Comparison of ENCODE assay signal across 8 cellular contexts in genomic region chr1:23370744-23371710, GRCh38. TPM values are rescaled to one million over a fixed set of nuclear protein-coding genes. Genes with fewer than 3 reads are reported as not detected.
DNase-seq lines count a peak whose midpoint lies in the region; ATAC-seq, FAIRE-seq and TF ChIP-seq lines count a peak whose summit lies in the region.

No MANE protein-coding gene starts in this region.

- 83% methylated on average over 12 of the region's 14 CpGs for WGBS in HepG2 (ENCODE audit: low lambda C conversion rate)

- H3K36me3 Mint-ChIP-seq in type B pancreatic cell: peaks cover 32% of the 10 kb centered on the region

- intact Hi-C loops in Right ventricle myocardium inferior (cut with DNase I): loop anchor here (2.0 kb wide), 1 partner anchor 24 kb away; no protein-coding TSS in a partner anchor
- intact Hi-C loops in HepG2 (cut with micrococcal nuclease; ENCODE audit: unreplicated experiment): no loop called here

- H3K9me3 ChIP-seq in cardiac muscle cell (ENCODE audit: low read depth): no peaks in the 10 kb centered on the region
- H3K9me3 ChIP-seq in HepG2 (ENCODE audit: low read length): no peaks in the 10 kb centered on the region

- peak overlapping the region; percentile 96; the same call in 1 of the 2 replicates for H3K9ac ChIP-seq in HepG2 (ENCODE audit: insufficient read depth, low read depth, low read length)

- POLR2A ChIA-PET in HepG2 (lab: Yijun Ruan, JAX): no interaction called here

- no peak for TF ChIP-seq CTCF in cardiac muscle cell (IDR thresholded peaks at IDR 0.05; ENCODE audit: low read depth, low read length)
- no peak for TF ChIP-seq CTCF in HepG2 (CRISPR knock-in tag; IDR thresholded peaks at IDR 0.05)
- TF ChIP-seq CTCF in type B pancreatic cell (conservative IDR thresholded peaks at IDR 0.05): peak; percentile 64

- no peak for TF ChIP-seq POLR2A in HepG2 (IDR thresholded peaks at IDR 0.05; ENCODE audit: insufficient read depth in 1 of 2, low read depth in 2 of 2, low read length in 2 of 2)

- no peaks in the 10 kb centered on the region for H4K20me1 ChIP-seq in HepG2 (ENCODE audit: insufficient read depth, low read length)

- peak overlapping the region; percentile 97 for H3K4me2 ChIP-seq in HepG2 (ENCODE audit: low read depth, low read length)

- H3K4me1 ChIP-seq in cardiac muscle cell (ENCODE audit: low read depth): peaks cover 34% of the 10 kb centered on the region
- peaks cover 53% of the 10 kb centered on the region for H3K4me1 ChIP-seq in HepG2 (ENCODE audit: insufficient read depth, low read length)

- H3K27ac ChIP-seq in cardiac muscle cell (peak overlapping the region; percentile 97), HepG2 (ENCODE audit: extremely low read length, insufficient read depth, low read length) (no peak overlapping the region)

- H3K4me3 ChIP-seq in cardiac muscle cell (peak overlapping the region; percentile 95), HepG2 (replicated peaks in 1 of 3; ENCODE audit: insufficient read depth in 1 of 3, low read depth in 2 of 3, low read length in 3 of 3) (no peak overlapping the region)

- TF ChIP-seq EP300 in HepG2 (IDR thresholded peaks at IDR 0.05; ENCODE audit: low read depth in 2 of 2, low read length in 2 of 2): no peak
- TF ChIP-seq EP300 in HepG2 (CRISPR knock-in tag; IDR thresholded peaks at IDR 0.05; ENCODE audit: borderline replicate concordance): no peak

- no peaks in the 10 kb centered on the region for H3K27me3 ChIP-seq in cardiac muscle cell
- no peaks in the 10 kb centered on the region; a peak in 1 of 5 replicates for H3K27me3 ChIP-seq in HepG2 (ENCODE audit: control insufficient read depth in 1 of 2, insufficient read depth in 2 of 2, low read length in 2 of 2)

- no peak overlapping the region for H2AFZ ChIP-seq in HepG2 (ENCODE audit: low read length)

- TF ChIP-seq RAD21 in HepG2 (CRISPR knock-in tag; IDR thresholded peaks at IDR 0.05): no peak

- peak; percentile 73 for DNase-seq in cardiac muscle cell (ENCODE audit: low read depth in 1 of 2, low spot score in 1 of 2)
- DNase-seq in Right ventricle myocardium inferior (ENCODE audit: missing footprints): no peak
- peak; percentile 81 for DNase-seq in astrocyte of the hippocampus (ENCODE audit: low read depth, low spot score)
- DNase-seq in HepG2 (ENCODE audit: low spot score): no peak
- no peak for DNase-seq in type B pancreatic cell (ENCODE audit: extremely low spot score, unreplicated experiment)
- DNase-seq in SKM-1 treated with dmso at 0.1 percent for 144 hours (lab: John Stamatoyannopoulos, UW; ENCODE audit: unreplicated experiment): no peak

- H3K9me3 Mint-ChIP-seq in type B pancreatic cell: no peaks in the 10 kb centered on the region

- no peaks in the 10 kb centered on the region for H3K27me3 Mint-ChIP-seq in type B pancreatic cell

- peaks cover 29% of the 10 kb centered on the region for H3K79me2 ChIP-seq in HepG2 (ENCODE audit: insufficient read depth, low read length)

- ATAC-seq in Right ventricle myocardium inferior (no peak), HepG2 (no peak), HG02610 (IDR thresholded peaks at IDR 0.05; ENCODE audit: unreplicated experiment) (no peak), HG03460 (IDR thresholded peaks at IDR 0.05; ENCODE audit: unreplicated experiment) (no peak)

- in situ Hi-C loops in HepG2 (cut with HindIII; ENCODE audit: extremely low pct_ligation_motif_present, low pct_unique_long_range_greater_than_20kb): no loop called here

- CTCF ChIA-PET in HepG2 (lab: Yijun Ruan, JAX; ENCODE audit: low intra/inter-chr PET ratio, low total read pairs): no interaction called here

- H3K4me1 Mint-ChIP-seq in type B pancreatic cell (ENCODE audit: unreplicated experiment): peaks cover 54% of the 10 kb centered on the region

- H3K4me3 Mint-ChIP-seq in type B pancreatic cell: peak overlapping the region; percentile 99

- H3K36me3 ChIP-seq in cardiac muscle cell (peaks cover 12% of the 10 kb centered on the region), HepG2 (replicated peaks in 1 of 2; ENCODE audit: control insufficient read depth in 1 of 2, insufficient read depth in 2 of 2, low read length in 2 of 2) (no peaks in the 10 kb centered on the region)

- FAIRE-seq in HepG2 (lab: Jason Lieb, UNC): no peak

- no TSS peak for BruUV-seq in HepG2 (replicated peaks; lab: Mats Ljungman, UMichigan)

- peak overlapping the region; percentile 99 for H3K27ac Mint-ChIP-seq in type B pancreatic cell

RNA-seq across cellular contexts. Expression of gene ZNF436, which starts 1.4 kb away (rescaled TPM):
- 46.3 and 52.1 TPM in 2 replicates for total RNA-seq in cardiac muscle cell
- polyA plus RNA-seq in cardiac muscle cell: 25.3 and 32.2 TPM in 2 replicates
- total RNA-seq in Right ventricle myocardium inferior: 13.4 TPM
- total RNA-seq in HepG2 (2016; rRNA removed; fragmentation: Illumina TruSeq; extraction: Trizol): 9.9 and 12.6 TPM in 2 replicates
- 1.2 and 1.3 TPM in 2 replicates for total RNA-seq in HepG2 (2016; cell fraction: cytosol; rRNA removed; fragmentation: Illumina TruSeq; extraction: Trizol; ENCODE audit: low read depth)
- total RNA-seq in HepG2 (2016; cell fraction: insoluble cytoplasmic fraction; rRNA removed; fragmentation: Illumina TruSeq; extraction: Trizol): 9.5 and 13.9 TPM in 2 replicates
- total RNA-seq in HepG2 (2016; cell fraction: membrane; rRNA removed; fragmentation: Illumina TruSeq; extraction: Trizol): 4.7 and 6.1 TPM in 2 replicates
- 7.1 and 8.3 TPM in 2 replicates for total RNA-seq in HepG2 (2016; cell fraction: nucleus; rRNA removed; fragmentation: Illumina TruSeq; extraction: Trizol)
- polyA plus RNA-seq in HepG2 (2011; rRNA removed): 4.3 TPM in 2 replicates
- polyA plus RNA-seq in HepG2 (2011; cell fraction: cytosol; rRNA removed): 2.0 and 3.3 TPM in 2 replicates
- polyA plus RNA-seq in HepG2 (2011; cell fraction: nucleus; rRNA removed): 7.0 and 8.6 TPM in 2 replicates
- polyA plus RNA-seq in HepG2 (2012): 3.6 and 3.9 TPM in 2 replicates
- 0.23 and 0.35 TPM in 2 replicates for polyA plus RNA-seq in HepG2 (2016; cell fraction: cytosol; fragmentation: Illumina TruSeq; extraction: Trizol; ENCODE audit: low read depth)
- 7.1 and 7.4 TPM in 2 replicates for polyA plus RNA-seq in HepG2 (2016; cell fraction: insoluble cytoplasmic fraction; fragmentation: Illumina TruSeq; extraction: Trizol; ENCODE audit: low read depth)
- polyA plus RNA-seq in HepG2 (2016; cell fraction: membrane; fragmentation: Illumina TruSeq; extraction: Trizol; ENCODE audit: low read depth): 1.3 and 1.4 TPM in 2 replicates
- 10.5 and 11.6 TPM in 2 replicates for polyA plus RNA-seq in HepG2 (2016; cell fraction: nucleus; fragmentation: Illumina TruSeq; extraction: Trizol; ENCODE audit: insufficient read depth, low read depth)
- 6.0 and 6.3 TPM in 2 replicates for polyA minus RNA-seq in HepG2 (2011; rRNA and poly(A)+ RNA removed; ENCODE audit: low replicate concordance)
- 4.3 and 6.0 TPM in 2 replicates for polyA minus RNA-seq in HepG2 (2011; cell fraction: cytosol; rRNA and poly(A)+ RNA removed)
- 6.8 and 11.7 TPM in 2 replicates for polyA minus RNA-seq in HepG2 (2011; cell fraction: nucleus; rRNA and poly(A)+ RNA removed)
- total RNA-seq in type B pancreatic cell (ENCODE audit: low replicate concordance): 15.5 and 24.8 TPM in 2 replicates

RNA-seq across cellular contexts. Expression of gene HNRNPR, which starts 26.9 kb away (rescaled TPM):
- total RNA-seq in cardiac muscle cell: 122 and 142 TPM in 2 replicates
- polyA plus RNA-seq in cardiac muscle cell: 149 and 154 TPM in 2 replicates
- total RNA-seq in Right ventricle myocardium inferior: 59.3 TPM
- total RNA-seq in HepG2 (2016; rRNA removed; fragmentation: Illumina TruSeq; extraction: Trizol): 216 and 303 TPM in 2 replicates
- total RNA-seq in HepG2 (2016; cell fraction: cytosol; rRNA removed; fragmentation: Illumina TruSeq; extraction: Trizol; ENCODE audit: low read depth): 17.8 and 18.7 TPM in 2 replicates
- total RNA-seq in HepG2 (2016; cell fraction: insoluble cytoplasmic fraction; rRNA removed; fragmentation: Illumina TruSeq; extraction: Trizol): 220 and 303 TPM in 2 replicates
- 54.4 and 60.8 TPM in 2 replicates for total RNA-seq in HepG2 (2016; cell fraction: membrane; rRNA removed; fragmentation: Illumina TruSeq; extraction: Trizol)
- 120 and 127 TPM in 2 replicates for total RNA-seq in HepG2 (2016; cell fraction: nucleus; rRNA removed; fragmentation: Illumina TruSeq; extraction: Trizol)
- polyA plus RNA-seq in HepG2 (2011; rRNA removed): 93.6 and 133 TPM in 2 replicates
- polyA plus RNA-seq in HepG2 (2011; cell fraction: cytosol; rRNA removed): 55.9 and 84.1 TPM in 2 replicates
- polyA plus RNA-seq in HepG2 (2011; cell fraction: nucleus; rRNA removed): 20.7 and 25.3 TPM in 2 replicates
- polyA plus RNA-seq in HepG2 (2012): 82.4 and 94.8 TPM in 2 replicates
- polyA plus RNA-seq in HepG2 (2016; cell fraction: cytosol; fragmentation: Illumina TruSeq; extraction: Trizol; ENCODE audit: low read depth): 13.1 and 13.2 TPM in 2 replicates
- 325 and 342 TPM in 2 replicates for polyA plus RNA-seq in HepG2 (2016; cell fraction: insoluble cytoplasmic fraction; fragmentation: Illumina TruSeq; extraction: Trizol; ENCODE audit: low read depth)
- 41.5 and 41.9 TPM in 2 replicates for polyA plus RNA-seq in HepG2 (2016; cell fraction: membrane; fragmentation: Illumina TruSeq; extraction: Trizol; ENCODE audit: low read depth)
- polyA plus RNA-seq in HepG2 (2016; cell fraction: nucleus; fragmentation: Illumina TruSeq; extraction: Trizol; ENCODE audit: insufficient read depth, low read depth): 149 and 155 TPM in 2 replicates
- 55.1 and 153 TPM in 2 replicates for polyA minus RNA-seq in HepG2 (2011; rRNA and poly(A)+ RNA removed; ENCODE audit: low replicate concordance)
- polyA minus RNA-seq in HepG2 (2011; cell fraction: cytosol; rRNA and poly(A)+ RNA removed): 59.6 and 62.2 TPM in 2 replicates
- polyA minus RNA-seq in HepG2 (2011; cell fraction: nucleus; rRNA and poly(A)+ RNA removed): 145 and 152 TPM in 2 replicates
- 142 and 210 TPM in 2 replicates for total RNA-seq in type B pancreatic cell (ENCODE audit: low replicate concordance)

RNA-seq across cellular contexts. Expression of gene TCEA3, which starts 53.5 kb away (rescaled TPM):
- total RNA-seq in cardiac muscle cell: 150 and 203 TPM in 2 replicates
- 174 and 198 TPM in 2 replicates for polyA plus RNA-seq in cardiac muscle cell
- total RNA-seq in Right ventricle myocardium inferior: 73.6 TPM
- 81.5 and 84.6 TPM in 2 replicates for total RNA-seq in HepG2 (2016; rRNA removed; fragmentation: Illumina TruSeq; extraction: Trizol)
- 62.6 and 67.5 TPM in 2 replicates for total RNA-seq in HepG2 (2016; cell fraction: cytosol; rRNA removed; fragmentation: Illumina TruSeq; extraction: Trizol; ENCODE audit: low read depth)
- total RNA-seq in HepG2 (2016; cell fraction: insoluble cytoplasmic fraction; rRNA removed; fragmentation: Illumina TruSeq; extraction: Trizol): 77.6 and 83.3 TPM in 2 replicates
- total RNA-seq in HepG2 (2016; cell fraction: membrane; rRNA removed; fragmentation: Illumina TruSeq; extraction: Trizol): 58.1 and 63.2 TPM in 2 replicates
- 55.6 and 64.4 TPM in 2 replicates for total RNA-seq in HepG2 (2016; cell fraction: nucleus; rRNA removed; fragmentation: Illumina TruSeq; extraction: Trizol)
- 55.5 and 57.9 TPM in 2 replicates for polyA plus RNA-seq in HepG2 (2011; rRNA removed)
- 41.6 and 53.2 TPM in 2 replicates for polyA plus RNA-seq in HepG2 (2011; cell fraction: cytosol; rRNA removed)
- 94.8 and 103 TPM in 2 replicates for polyA plus RNA-seq in HepG2 (2011; cell fraction: nucleus; rRNA removed)
- polyA plus RNA-seq in HepG2 (2012): 43.1 and 68.0 TPM in 2 replicates
- 77.6 and 80.8 TPM in 2 replicates for polyA plus RNA-seq in HepG2 (2016; cell fraction: cytosol; fragmentation: Illumina TruSeq; extraction: Trizol; ENCODE audit: low read depth)
- 107 and 119 TPM in 2 replicates for polyA plus RNA-seq in HepG2 (2016; cell fraction: insoluble cytoplasmic fraction; fragmentation: Illumina TruSeq; extraction: Trizol; ENCODE audit: low read depth)
- 67.2 and 70.2 TPM in 2 replicates for polyA plus RNA-seq in HepG2 (2016; cell fraction: membrane; fragmentation: Illumina TruSeq; extraction: Trizol; ENCODE audit: low read depth)
- polyA plus RNA-seq in HepG2 (2016; cell fraction: nucleus; fragmentation: Illumina TruSeq; extraction: Trizol; ENCODE audit: insufficient read depth, low read depth): 133 and 140 TPM in 2 replicates
- polyA minus RNA-seq in HepG2 (2011; rRNA and poly(A)+ RNA removed; ENCODE audit: low replicate concordance): 2.4 and 21.3 TPM in 2 replicates
- polyA minus RNA-seq in HepG2 (2011; cell fraction: cytosol; rRNA and poly(A)+ RNA removed): 14.4 and 14.5 TPM in 2 replicates
- 28.3 and 31.7 TPM in 2 replicates for polyA minus RNA-seq in HepG2 (2011; cell fraction: nucleus; rRNA and poly(A)+ RNA removed)
- 8.8 and 9.2 TPM in 2 replicates for total RNA-seq in type B pancreatic cell (ENCODE audit: low replicate concordance)

Comparison
In these comparisons a context has a peak if more than half of its experiments do, and no peak if none do; other contexts are left out.
1. DNase-seq: peak in cardiac muscle cell (2 of 2) and astrocyte of the hippocampus (single experiment); none in Right ventricle myocardium inferior (single experiment), HepG2 (single experiment), type B pancreatic cell (single experiment) and SKM-1 treated with dmso at 0.1 percent for 144 hours (single experiment).